Comparison of ENCODE assay signal across 11 cellular contexts in the genomic region with DNA sequence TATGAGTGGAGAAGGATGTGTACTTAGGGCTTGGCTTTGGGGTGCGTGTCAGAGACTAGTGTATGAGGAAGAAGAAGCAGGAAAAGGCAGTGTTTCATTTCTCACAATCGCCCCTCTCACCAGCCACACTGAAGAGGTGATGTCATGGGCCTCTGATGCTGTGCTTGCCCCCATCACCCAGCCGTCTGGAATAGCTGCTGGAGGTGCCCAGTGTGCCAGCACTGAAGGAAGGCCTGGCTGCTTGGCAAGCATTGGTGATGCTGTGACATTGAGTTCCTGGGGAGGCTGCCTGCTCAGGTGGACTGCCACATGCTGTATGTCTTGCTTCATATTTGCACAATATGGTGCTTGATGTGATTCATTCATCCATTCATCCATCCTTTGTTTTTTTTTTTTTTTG. TPM values are rescaled to one million over a fixed set of nuclear protein-coding genes. Genes with fewer than 3 reads are reported as not detected.
DNase-seq lines count a peak whose midpoint lies in the region; ATAC-seq and TF ChIP-seq lines count a peak whose summit lies in the region.
"Had no signal": no experiment of that assay in that cellular context is flagged by ENCODE, and none has a peak within 500 bp of the region (broad histone marks: within the 10 kb centered on the region; RNA-seq: fewer than 3 reads in every experiment).

No MANE protein-coding gene starts in this region.

- no peaks in the 10 kb centered on the region for H3K4me1 Mint-ChIP-seq in Calu3 (ENCODE audit: low read depth, unreplicated experiment)
- H3K4me1 Mint-ChIP-seq in nephron progenitor cell = peaks cover 5% of the 10 kb centered on the region
- H3K4me1 Mint-ChIP-seq: nephron had no signal

- ATAC-seq in GM19324 (IDR thresholded peaks at IDR 0.05; ENCODE audit: low FRiP score, unreplicated experiment) (peak; percentile 65), HG02571 (IDR thresholded peaks at IDR 0.05; ENCODE audit: unreplicated experiment) (no peak)

- TF ChIP-seq CTCF in Calu3 (IDR thresholded peaks at IDR 0.05; ENCODE audit: unreplicated experiment) = no peak
- TF ChIP-seq CTCF in nephron progenitor cell (IDR thresholded peaks at IDR 0.05) = no peak
- no peak for TF ChIP-seq CTCF in GM13976 (IDR thresholded peaks at IDR 0.05; ENCODE audit: borderline replicate concordance, control extremely low read depth, extremely low read depth, insufficient read depth, missing control alignments)

- in situ Hi-C loops in GM13976 (cut with MboI; ENCODE audit: low sequenced_read_pairs, unreplicated experiment) = no loop called here

- intact Hi-C loops in Calu3 (cut with micrococcal nuclease; ENCODE audit: unreplicated experiment) = no loop called here

- H3K27me3 Mint-ChIP-seq in Calu3 (ENCODE audit: unreplicated experiment) (no peaks in the 10 kb centered on the region), nephron progenitor cell (ENCODE audit: low read depth, poor library complexity) (peaks cover 3% of the 10 kb centered on the region)

- peak; percentile 25 for DNase-seq in Calu3
- DNase-seq in NCI-H1694 (lab: John Stamatoyannopoulos, UW) = peak; percentile 40
- peak; percentile 18 for DNase-seq in globus pallidus (ENCODE audit: low spot score)
- no peak for DNase-seq in NCI-H1417 (lab: John Stamatoyannopoulos, UW)
- DNase-seq in nephron progenitor cell = no peak
- DNase-seq in GM13976 (ENCODE audit: low spot score) = no peak
- DNase-seq: activated CD4-positive, alpha-beta T cell treated with anti-CD3 and anti-CD28 coated beads, Interleukin-2, amount 50 U/mL, for 48 hours; glutamatergic neuron had no signal

- H3K4me3 Mint-ChIP-seq in Calu3 (ENCODE audit: low read depth, unreplicated experiment) = no peak overlapping the region
- H3K4me3 Mint-ChIP-seq in nephron progenitor cell = no peak overlapping the region
- H3K4me3 Mint-ChIP-seq: nephron had no signal

- CTCF ChIA-PET in Calu3 (lab: Charles Lee) = no interaction called here

- BruUV-seq in Calu3 (replicated peaks; lab: Mats Ljungman, UMichigan) = no TSS peak

- H3K9me3 Mint-ChIP-seq in Calu3 (ENCODE audit: low read depth, unreplicated experiment) (no peaks in the 10 kb centered on the region), nephron progenitor cell (peaks cover 3% of the 10 kb centered on the region)
- H3K9me3 Mint-ChIP-seq: nephron had no signal

- H3K27ac Mint-ChIP-seq in Calu3 (ENCODE audit: unreplicated experiment) = no peak overlapping the region
- no peak overlapping the region for H3K27ac Mint-ChIP-seq in nephron progenitor cell
- H3K27ac Mint-ChIP-seq: nephron had no signal

- H3K36me3 Mint-ChIP-seq in Calu3 (ENCODE audit: insufficient read depth, unreplicated experiment) = no peaks in the 10 kb centered on the region
- H3K36me3 Mint-ChIP-seq in nephron progenitor cell (ENCODE audit: low read depth) = peaks cover 10% of the 10 kb centered on the region

RNA-seq across cellular contexts. Expression of gene CRADD, which starts 56.2 kb away (rescaled TPM):
- 9.3 and 10.1 TPM in 2 replicates for total RNA-seq in Calu3 (2022)

Comparison
In these comparisons a context has a peak if more than half of its experiments do, and no peak if none do; other contexts are left out.
1. DNase-seq: peak in Calu3 (single experiment), NCI-H1694 (single experiment) and globus pallidus (single experiment); none in NCI-H1417 (0 of 3), nephron progenitor cell (single experiment) and GM13976 (single experiment).